In genomic region chr15:101294731-101295606, GRCh38 we compare ENCODE assay signal across 8 cellular contexts. TPM values are rescaled to one million over a fixed set of nuclear protein-coding genes. Genes with fewer than 3 reads are reported as not detected.
DNase-seq lines count a peak whose midpoint lies in the region; ATAC-seq and TF ChIP-seq lines count a peak whose summit lies in the region.

Gene SNRPA1 (minus strand): TSS chr15:101295248. CDS start chr15:101295178, 70 bp downstream.

- no peaks in the 10 kb centered on the region for H3K9me3 ChIP-seq in osteoblast (ENCODE audit: low read depth, low read length)
- no peaks in the 10 kb centered on the region for H3K9me3 ChIP-seq in testis

- H3K27ac Mint-ChIP-seq in activated naive CD4-positive, alpha-beta T cell treated with anti-CD3 and anti-CD28 coated beads, Interleukin-2, amount 50 U/mL, for 72 hours = peak within 1 kb of the TSS; percentile 96 to 98

- H3K27me3 ChIP-seq in osteoblast (ENCODE audit: insufficient read depth, low read length) (no peaks in the 10 kb centered on the region), testis (no peaks in the 10 kb centered on the region)

- H3K4me1 ChIP-seq in osteoblast (ENCODE audit: insufficient read depth, low read length) (peaks cover 21% of the 10 kb centered on the region), testis (peaks cover 14% of the 10 kb centered on the region)

- H3K36me3 ChIP-seq in osteoblast (ENCODE audit: insufficient read depth, low read length) (peaks cover 18% of the 10 kb centered on the region), testis (ENCODE audit: low read depth, missing control alignments) (no peaks in the 10 kb centered on the region)

- peak; percentile 69 for ATAC-seq in HG02623 (IDR thresholded peaks at IDR 0.05; ENCODE audit: unreplicated experiment)
- peak; percentile 83 to 88 for ATAC-seq in activated naive CD4-positive, alpha-beta T cell treated with anti-CD3 and anti-CD28 coated beads, Interleukin-2, amount 50 U/mL, for 72 hours

- peaks cover 50% of the 10 kb centered on the region for H3K79me2 ChIP-seq in osteoblast (ENCODE audit: insufficient read depth, low read length)

- no peak for TF ChIP-seq POLR2A in testis (IDR thresholded peaks at IDR 0.05)

- H3K27ac ChIP-seq in osteoblast (ENCODE audit: low read depth, low read length) (peak within 1 kb of the TSS; percentile 88), testis (peak within 1 kb of the TSS; percentile 93 to 94)

- H3K4me2 ChIP-seq in osteoblast (ENCODE audit: insufficient read depth, low read length) = peak within 1 kb of the TSS; percentile 97

- WGBS in testis, 2 donors = 1% methylated on average over 10 to 83 of the region's 87 CpGs

- intact Hi-C loops in testis (cut with DNase I; ENCODE audit: low total_unique reads) = loop anchor here (10.0 kb wide), 1 partner anchor 350 kb away; no protein-coding TSS in a partner anchor

- no peaks in the 10 kb centered on the region for H3K9me3 Mint-ChIP-seq in activated naive CD4-positive, alpha-beta T cell treated with anti-CD3 and anti-CD28 coated beads, Interleukin-2, amount 50 U/mL, for 72 hours

- H3K4me3 ChIP-seq in osteoblast (ENCODE audit: insufficient read depth, low read length) = peak within 1 kb of the TSS; percentile 97
- H3K4me3 ChIP-seq in testis = peak within 1 kb of the TSS; percentile 94 to 98

- TF ChIP-seq CTCF in GM10266 (IDR thresholded peaks at IDR 0.05; ENCODE audit: control insufficient read depth, insufficient read depth, low read depth, missing control alignments) (no peak), osteoblast (IDR thresholded peaks at IDR 0.05; ENCODE audit: extremely low read depth, low read depth, low read length) (no peak), testis (IDR thresholded peaks at IDR 0.05) (peak in 1 of 3 experiments; percentile 26)

- peak within 1 kb of the TSS; percentile 99 for H2AFZ ChIP-seq in osteoblast (ENCODE audit: low read length)

- H4K20me1 ChIP-seq in osteoblast (ENCODE audit: insufficient read depth, low read length) = peaks cover 23% of the 10 kb centered on the region

- H3K36me3 Mint-ChIP-seq in activated naive CD4-positive, alpha-beta T cell treated with anti-CD3 and anti-CD28 coated beads, Interleukin-2, amount 50 U/mL, for 72 hours = peaks cover 18 to 33% of the 10 kb centered on the region in 2 donors

- DNase-seq in GM10266 (ENCODE audit: extremely low spot score) = peak; percentile 97
- peak; percentile 97 for DNase-seq in NCI-H1105 (lab: John Stamatoyannopoulos, UW)
- DNase-seq in SKM-1 (lab: John Stamatoyannopoulos, UW; ENCODE audit: unreplicated experiment) = peak; percentile 89
- DNase-seq in activated naive CD4-positive, alpha-beta T cell treated with anti-CD3 and anti-CD28 coated beads, Interleukin-2, amount 50 U/mL, for 72 hours (ENCODE audit: low spot score in 2 of 2) = peak; percentile 97 to 99
- DNase-seq in glomerular visceral epithelial cell (ENCODE audit: extremely low spot score) = peak; percentile 95
- peak; percentile 97 for DNase-seq in osteoblast (ENCODE audit: insufficient read length, low spot score, missing footprints)
- peak; percentile 98 for DNase-seq in testis

RNA-seq across cellular contexts. Expression of gene SNRPA1, which starts in this region (rescaled TPM):
- 100 to 1,000 TPM; 163 to 174 TPM for total RNA-seq in activated naive CD4-positive, alpha-beta T cell treated with anti-CD3 and anti-CD28 coated beads, Interleukin-2, amount 50 U/mL, for 72 hours
- total RNA-seq in osteoblast = 7.1 and 9.8 TPM in 2 replicates
- 10 to 100 TPM; 91.0 to 91.1 TPM for total RNA-seq in testis
- polyA plus RNA-seq in testis (ENCODE audit: insufficient read depth, low read depth, low replicate concordance) = 121 TPM

Comparison
In these comparisons a context has a peak if more than half of its experiments do, and no peak if none do; other contexts are left out.
1. Peak in every context shown above with its lines: DNase-seq, ATAC-seq, H3K4me3 ChIP-seq and H3K27ac ChIP-seq.